In the genomic region with DNA sequence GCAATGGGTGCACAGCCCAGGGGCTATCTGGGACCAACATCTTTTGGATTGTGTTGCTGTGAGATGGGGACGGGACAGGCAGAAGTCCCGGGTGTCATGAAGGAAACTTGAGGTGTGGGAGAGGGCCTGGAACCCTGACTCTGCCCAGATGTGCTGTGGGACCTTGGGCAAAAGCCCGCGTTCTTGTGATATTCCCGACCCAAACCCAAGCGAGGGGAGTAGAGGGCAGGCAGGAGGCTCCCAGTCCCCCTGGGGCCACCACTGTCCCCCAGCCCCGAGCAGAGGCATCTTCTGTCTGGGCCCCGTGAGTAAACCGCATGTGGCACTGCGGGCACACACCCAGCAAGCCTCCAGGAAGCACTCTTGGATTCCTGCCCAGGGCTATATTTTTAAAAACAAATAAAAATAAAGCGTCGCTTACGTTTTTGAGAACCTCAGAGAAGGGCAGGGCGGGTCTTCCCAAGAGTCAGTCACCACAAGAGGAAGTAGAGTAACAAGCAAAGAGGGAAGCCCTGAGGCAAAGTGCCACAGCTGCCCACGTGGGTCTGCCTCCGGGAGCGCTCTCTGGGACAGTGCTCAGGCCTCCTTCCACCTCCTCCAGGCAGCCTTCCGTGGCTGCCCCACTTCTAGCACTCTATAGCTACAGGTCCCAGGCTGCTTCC, we compare ENCODE assay signal across 9 cellular contexts. TPM values are rescaled to one million over a fixed set of nuclear protein-coding genes. Genes with fewer than 3 reads are reported as not detected.
A peak's percentile ranks its signal among the peaks of the same experiment; 100 is the strongest.
DNase-seq lines count a peak whose midpoint lies in the region; ATAC-seq, FAIRE-seq and TF ChIP-seq lines count a peak whose summit lies in the region.
"Had no signal": no experiment of that assay in that cellular context is flagged by ENCODE, and none has a peak within 500 bp of the region (broad histone marks: within the 10 kb centered on the region; RNA-seq: fewer than 3 reads in every experiment).

No MANE protein-coding gene starts in this region.

- peak overlapping the region; percentile 85 to 91 for H3K4me3 Mint-ChIP-seq in stimulated activated naive CD8-positive, alpha-beta T cell treated with anti-CD3 and anti-CD28 coated beads, Interleukin-15, amount 100 ng/mL, for 72 hours

- no peaks in the 10 kb centered on the region for H3K4me1 ChIP-seq in right atrium auricular region

- no peak for TF ChIP-seq CTCF in right atrium auricular region (IDR thresholded peaks at IDR 0.05)

- TF ChIP-seq POLR2A in GM12891 (IDR thresholded peaks at IDR 0.05; ENCODE audit: low read depth, low read length) = no peak

- ATAC-seq in stimulated activated naive CD8-positive, alpha-beta T cell treated with anti-CD3 and anti-CD28 coated beads, Interleukin-15, amount 100 ng/mL, for 72 hours = peak; percentile 65
- ATAC-seq in GM21717 (IDR thresholded peaks at IDR 0.05; ENCODE audit: unreplicated experiment) = no peak

- DNase-seq in Daoy (ENCODE audit: low read depth) (peak; percentile 86), NCI-H2029 treated with DMSO at 0.1 percent for 48 hours (lab: John Stamatoyannopoulos, UW) (peak; percentile 42), right atrium auricular region (ENCODE audit: low spot score) (peak; percentile 66), NCI-H128 (lab: John Stamatoyannopoulos, UW; ENCODE audit: unreplicated experiment) (no peak), GM12891 (ENCODE audit: insufficient read length, low spot score) (no peak)
- DNase-seq in activated CD4-positive, alpha-beta T cell treated with anti-CD3 and anti-CD28 coated beads, Interleukin-2, amount 50 U/mL, for 1 hour = peak; percentile 43
- peak in 1 of 2 donors; percentile 56 for DNase-seq in stimulated activated naive CD8-positive, alpha-beta T cell treated with anti-CD3 and anti-CD28 coated beads, Interleukin-15, amount 100 ng/mL, for 72 hours

- H3K27me3 ChIP-seq in right atrium auricular region = no peaks in the 10 kb centered on the region
- H3K27me3 ChIP-seq: tibial nerve had no signal

- no peak overlapping the region for H3K4me3 ChIP-seq in right atrium auricular region

- H3K36me3 ChIP-seq in right atrium auricular region = no peaks in the 10 kb centered on the region
- H3K36me3 ChIP-seq: tibial nerve had no signal

- no peaks in the 10 kb centered on the region for H3K9me3 Mint-ChIP-seq in stimulated activated naive CD8-positive, alpha-beta T cell treated with anti-CD3 and anti-CD28 coated beads, Interleukin-15, amount 100 ng/mL, for 72 hours

- no peak for FAIRE-seq in GM12891 (lab: Jason Lieb, UNC)

- H3K27me3 Mint-ChIP-seq in stimulated activated naive CD8-positive, alpha-beta T cell treated with anti-CD3 and anti-CD28 coated beads, Interleukin-15, amount 100 ng/mL, for 72 hours = no peaks in the 10 kb centered on the region

- H3K9me3 ChIP-seq in right atrium auricular region = no peaks in the 10 kb centered on the region
- H3K9me3 ChIP-seq: tibial nerve had no signal

- peak overlapping the region in 1 of 2 donors; percentile 50 for H3K27ac Mint-ChIP-seq in stimulated activated naive CD8-positive, alpha-beta T cell treated with anti-CD3 and anti-CD28 coated beads, Interleukin-15, amount 100 ng/mL, for 72 hours

- no peak overlapping the region for H3K27ac ChIP-seq in right atrium auricular region

- peaks cover 39% of the 10 kb centered on the region for H3K4me1 Mint-ChIP-seq in stimulated activated naive CD8-positive, alpha-beta T cell treated with anti-CD3 and anti-CD28 coated beads, Interleukin-15, amount 100 ng/mL, for 72 hours

TF ChIP-seq in GM12891, 5 proteins besides CTCF, POLR2A, EP300 and RAD21:
- TF ChIP-seq POU2F2 (IDR thresholded peaks at IDR 0.05; ENCODE audit: low read depth, low read length) = no peak
- TF ChIP-seq TAF1 (IDR thresholded peaks at IDR 0.05; ENCODE audit: low read depth, low read length) = no peak
- no peak for TF ChIP-seq POLR2AphosphoS5 (IDR thresholded peaks at IDR 0.05; ENCODE audit: low read depth, low read length)
- no peak for TF ChIP-seq PAX5 (IDR thresholded peaks at IDR 0.05; ENCODE audit: insufficient read depth, low read length, severe bottlenecking)
- TF ChIP-seq SPI1 (IDR thresholded peaks at IDR 0.05; ENCODE audit: low read depth, low read length) = no peak
TF ChIP-seq in GM12891: peak in this region for 0.

RNA-seq across cellular contexts. Expression of a gene that starts 39.5 kb away (rescaled TPM):
- total RNA-seq in Daoy (2014; rRNA removed; shearing (Covaris generic)) = 14.1 and 18.6 TPM in 2 replicates
- 1 to 10 TPM in 1 of 2 donors, under 1 TPM in 1; 0.93 to 5.7 TPM for total RNA-seq in right atrium auricular region
- polyA plus RNA-seq in GM12891 (2012; ENCODE audit: low read depth, missing spikeins) = 0.08 TPM

Comparison
In these comparisons a context has a peak if more than half of its experiments do, and no peak if none do; other contexts are left out.
1. DNase-seq: peak in Daoy (single experiment), NCI-H2029 treated with DMSO at 0.1 percent for 48 hours (single experiment), activated CD4-positive, alpha-beta T cell treated with anti-CD3 and anti-CD28 coated beads, Interleukin-2, amount 50 U/mL, for 1 hour (single experiment) and right atrium auricular region (single experiment); none in NCI-H128 (single experiment) and GM12891 (single experiment).